ENCODE assay signal across 1 cellular context in the genomic region with DNA sequence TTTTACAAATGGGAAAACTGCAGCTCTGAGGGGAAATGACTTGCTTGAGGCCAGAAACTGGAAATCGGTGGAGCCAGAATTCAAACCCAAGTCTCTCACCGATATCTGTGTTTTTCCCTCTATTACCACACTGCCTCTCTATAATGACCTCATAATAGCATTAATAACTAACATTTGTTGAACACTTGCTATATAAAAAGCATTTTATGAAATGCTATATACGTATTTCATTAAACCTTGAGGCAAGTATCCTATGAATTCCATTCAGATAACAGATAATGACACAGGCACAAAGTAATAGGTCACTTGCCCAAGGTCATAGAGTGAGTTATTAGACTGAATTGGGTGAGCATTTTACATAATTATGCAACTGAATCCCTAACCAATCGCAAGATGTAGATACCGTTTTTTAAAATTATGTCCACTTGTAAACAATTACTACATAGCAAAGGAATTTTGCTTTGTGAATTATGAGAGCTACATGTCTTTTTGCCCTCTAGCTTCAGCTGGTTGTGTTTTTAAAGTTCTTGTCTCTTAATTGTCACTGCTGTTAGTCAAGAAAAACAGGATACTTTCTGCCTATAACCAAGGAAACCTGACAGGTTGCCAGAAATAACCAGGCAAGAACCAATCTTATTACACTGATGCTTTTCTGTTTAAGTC.
A peak's percentile ranks its signal among the peaks of the same experiment; 100 is the strongest.
TF ChIP-seq lines count a peak whose summit lies in the region.

No MANE protein-coding gene starts in this region.

TF ChIP-seq in endothelial cell of umbilical vein, 7 proteins besides CTCF, POLR2A, EP300 and RAD21:
- TF ChIP-seq FOS (IDR thresholded peaks at IDR 0.05; ENCODE audit: borderline replicate concordance, insufficient read depth, low read length) (no peak), JUN (IDR thresholded peaks at IDR 0.05; ENCODE audit: borderline replicate concordance, insufficient read depth, insufficient read length, low read depth) (peak; percentile 49), EZH2 (IDR thresholded peaks at IDR 0.05; ENCODE audit: borderline replicate concordance, low read depth, low read length, severe bottlenecking) (no peak), MYC (IDR thresholded peaks at IDR 0.05; ENCODE audit: low read depth, low read length) (no peak), GATA2 (IDR thresholded peaks at IDR 0.05; ENCODE audit: insufficient read depth, insufficient read length, low read depth, low read length) (no peak)
